In genomic region chr2:135964404-135964803, GRCh38 we compare ENCODE assay signal across 7 cellular contexts. TPM values are rescaled to one million over a fixed set of nuclear protein-coding genes. Genes with fewer than 3 reads are reported as not detected.
A peak's percentile ranks its signal among the peaks of the same experiment; 100 is the strongest.
DNase-seq lines count a peak whose midpoint lies in the region; ATAC-seq, FAIRE-seq and TF ChIP-seq lines count a peak whose summit lies in the region.
"Not testable (repeated sequence)": the region's sequence is repeated elsewhere in the genome, so short reads cannot be mapped to it uniquely, and the experiment has no call there.

No MANE protein-coding gene starts in this region.

- peaks cover 11% of the 10 kb centered on the region for H3K4me1 ChIP-seq in OCI-LY3 (ENCODE audit: low read length)

- not testable (repeated sequence) for H3K36me3 Mint-ChIP-seq in T-helper 17 cell (ENCODE audit: low read depth); activated naive CD8-positive, alpha-beta T cell; endothelial cell (ENCODE audit: low read depth, unreplicated experiment)
- peaks cover 84% of the 10 kb centered on the region for H3K36me3 Mint-ChIP-seq in activated T-cell treated with anti-CD3 and anti-CD28 coated beads, Interleukin-2, amount 50 U/mL, for 24 hours (ENCODE audit: low read depth)
- H3K36me3 Mint-ChIP-seq in mesothelial cell of epicardium: peaks cover 20% of the 10 kb centered on the region

- not testable (repeated sequence) for H3K4me3 Mint-ChIP-seq in T-helper 17 cell; activated T-cell treated with anti-CD3 and anti-CD28 coated beads, Interleukin-2, amount 50 U/mL, for 24 hours; activated naive CD8-positive, alpha-beta T cell; endothelial cell (ENCODE audit: unreplicated experiment); mesothelial cell of epicardium

- not testable (repeated sequence) for H3K9ac ChIP-seq in OCI-LY3 (ENCODE audit: low read length)

- peaks cover 17% of the 10 kb centered on the region; the same call in 1 of the 2 replicates for H4K20me1 ChIP-seq in OCI-LY3 (ENCODE audit: insufficient read depth, low read length)

- H2AFZ ChIP-seq in OCI-LY3 (ENCODE audit: low read depth, low read length): not testable (repeated sequence)

- peak overlapping the region; percentile 28 for H3K4me2 ChIP-seq in OCI-LY3 (ENCODE audit: low read length)

- not testable (repeated sequence) for H3K27ac ChIP-seq in OCI-LY3 (ENCODE audit: low read length)

- H3K27me3 ChIP-seq in OCI-LY3 (ENCODE audit: low read depth, low read length): not testable (repeated sequence)

- ATAC-seq in T-helper 17 cell: not testable (repeated sequence)

- peak; percentile 56 for FAIRE-seq in GM12891 (lab: Jason Lieb, UNC)

- H3K27me3 Mint-ChIP-seq in T-helper 17 cell; activated T-cell treated with anti-CD3 and anti-CD28 coated beads, Interleukin-2, amount 50 U/mL, for 24 hours; activated naive CD8-positive, alpha-beta T cell; endothelial cell (ENCODE audit: unreplicated experiment); mesothelial cell of epicardium (ENCODE audit: low read depth): not testable (repeated sequence)

- peaks cover 10% of the 10 kb centered on the region; the same call in 1 of the 2 replicates for H3K79me2 ChIP-seq in OCI-LY3 (ENCODE audit: low read length)

- H3K4me1 Mint-ChIP-seq in T-helper 17 cell (peaks cover 34% of the 10 kb centered on the region), endothelial cell (ENCODE audit: unreplicated experiment) (peaks cover 30% of the 10 kb centered on the region), mesothelial cell of epicardium (peaks cover 13% of the 10 kb centered on the region)
- peaks cover 65% of the 10 kb centered on the region for H3K4me1 Mint-ChIP-seq in activated T-cell treated with anti-CD3 and anti-CD28 coated beads, Interleukin-2, amount 50 U/mL, for 24 hours (ENCODE audit: low read depth)
- peaks cover 65% of the 10 kb centered on the region for H3K4me1 Mint-ChIP-seq in activated naive CD8-positive, alpha-beta T cell (ENCODE audit: low read depth)

- not testable (repeated sequence) for H3K9me3 Mint-ChIP-seq in activated T-cell treated with anti-CD3 and anti-CD28 coated beads, Interleukin-2, amount 50 U/mL, for 24 hours; activated naive CD8-positive, alpha-beta T cell (ENCODE audit: low read depth); endothelial cell (ENCODE audit: unreplicated experiment); mesothelial cell of epicardium

- not testable (repeated sequence) for H3K9me3 ChIP-seq in OCI-LY3 (ENCODE audit: insufficient read depth, low read length); T-helper 17 cell (ENCODE audit: control insufficient read depth, low read length, poor library complexity, severe bottlenecking)

- TF ChIP-seq POLR2A in GM12891 (IDR thresholded peaks at IDR 0.05; ENCODE audit: low read depth, low read length): not testable (repeated sequence)

- not testable (repeated sequence) for TF ChIP-seq CTCF in OCI-LY3 (IDR thresholded peaks at IDR 0.05; ENCODE audit: low read depth, low read length); endothelial cell (IDR thresholded peaks at IDR 0.05; ENCODE audit: unreplicated experiment); mesothelial cell of epicardium (IDR thresholded peaks at IDR 0.05; ENCODE audit: unreplicated experiment)

- DNase-seq in GM12891 (ENCODE audit: insufficient read length, low spot score); T-helper 17 cell; activated T-cell treated with anti-CD3 and anti-CD28 coated beads, Interleukin-2, amount 50 U/mL, for 24 hours; endothelial cell (ENCODE audit: low spot score); mesothelial cell of epicardium (ENCODE audit: low spot score in 2 of 2, unreplicated experiment in 2 of 2): not testable (repeated sequence)

- not testable (repeated sequence) for H3K4me3 ChIP-seq in OCI-LY3 (ENCODE audit: low read length)

- H3K27ac Mint-ChIP-seq in T-helper 17 cell (peak overlapping the region; percentile 96), endothelial cell (ENCODE audit: unreplicated experiment) (peak overlapping the region; percentile 7), mesothelial cell of epicardium (peak overlapping the region; percentile 54)
- H3K27ac Mint-ChIP-seq in activated T-cell treated with anti-CD3 and anti-CD28 coated beads, Interleukin-2, amount 50 U/mL, for 24 hours: peak overlapping the region; percentile 11
- H3K27ac Mint-ChIP-seq in activated naive CD8-positive, alpha-beta T cell: peak overlapping the region; percentile 61

- peaks cover 32% of the 10 kb centered on the region for H3K36me3 ChIP-seq in OCI-LY3 (replicated peaks; ENCODE audit: low read depth, low read length)

RNA-seq across cellular contexts. Expression of gene DARS1, which starts 21.0 kb away (rescaled TPM):
- 99.1 TPM for polyA plus RNA-seq in GM12891 (2012; ENCODE audit: low read depth, missing spikeins)
- total RNA-seq in T-helper 17 cell (10 to 100 TPM; 53.8 to 72.1 TPM), endothelial cell (ENCODE audit: unreplicated experiment) (82.9 TPM), mesothelial cell of epicardium (81.8 to 85.7 TPM (median 82.6 TPM) in 3 replicates)

Comparison
In these comparisons a context has a peak if more than half of its experiments do, and no peak if none do; other contexts are left out.
1. H3K27ac Mint-ChIP-seq: peak in every context shown above with its lines; median percentile 96 in T-helper 17 cell; 61 in activated naive CD8-positive, alpha-beta T cell; 54 in mesothelial cell of epicardium; 11 in activated T-cell treated with anti-CD3 and anti-CD28 coated beads, Interleukin-2, amount 50 U/mL, for 24 hours; 7 in endothelial cell.